8 cellular contexts compared by ENCODE assay signal in the genomic region with DNA sequence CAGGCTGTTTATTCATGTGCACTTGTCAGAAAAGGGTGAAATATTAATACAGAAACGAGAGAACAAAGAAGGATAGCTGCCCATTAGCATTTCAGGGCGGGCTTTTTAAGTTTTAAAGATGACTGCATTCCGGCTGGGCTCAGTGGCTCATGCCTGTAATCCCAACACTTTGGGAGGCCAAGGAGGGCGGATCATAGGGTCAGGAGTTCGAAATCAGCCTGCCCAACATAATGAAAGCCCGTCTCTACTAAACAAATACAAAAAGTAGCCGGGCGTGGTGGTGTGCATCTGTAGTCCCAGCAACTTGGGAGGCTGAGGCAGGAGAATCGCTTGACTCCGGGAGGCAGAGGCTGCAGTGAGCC.
DNase-seq lines count a peak whose midpoint lies in the region; ATAC-seq and TF ChIP-seq lines count a peak whose summit lies in the region.

No MANE protein-coding gene starts in this region.

- no peaks in the 10 kb centered on the region for H3K9me3 ChIP-seq in AG04450 (ENCODE audit: control insufficient read depth, insufficient read depth, low read length)
- no peaks in the 10 kb centered on the region for H3K9me3 ChIP-seq in HUES48 (ENCODE audit: control insufficient read depth, insufficient read depth, low read length)
- no peaks in the 10 kb centered on the region for H3K9me3 ChIP-seq in liver (ENCODE audit: control insufficient read depth in 4 of 4, low read length in 3 of 4)

- POLR2A ChIA-PET in AG04450 (lab: Yijun Ruan, JAX) (interaction anchor here (0.6 to 5.3 kb wide), 17 partner anchors 8 to 929 kb away, joined by 3 to 183 read pairs (median 17); a partner anchor contains a TSS), HEK293T (lab: Yijun Ruan, JAX) (interaction anchor here (1.9 to 4.3 kb wide), 9 partner anchors 8 to 1620 kb away, joined by 8 to 58 read pairs (median 15); a partner anchor contains a TSS)

- ATAC-seq in GM21723 (IDR thresholded peaks at IDR 0.05; ENCODE audit: unreplicated experiment): no peak

- H3K27ac ChIP-seq in AG04450 (ENCODE audit: low read depth, low read length): peak overlapping the region; percentile 99
- peak overlapping the region; percentile 99 for H3K27ac ChIP-seq in HUES48 (ENCODE audit: low read depth, low read length)
- H3K27ac ChIP-seq in liver (ENCODE audit: low read depth in 1 of 2, low read length in 2 of 2): peak overlapping the region; percentile 86 to 89

- H3K36me3 ChIP-seq in HUES48 (ENCODE audit: control insufficient read depth, insufficient read depth, low read length) (no peaks in the 10 kb centered on the region), liver (ENCODE audit: control insufficient read depth in 4 of 4, insufficient read depth in 3 of 4, low read depth in 1 of 4, low read length in 3 of 4) (no peaks in the 10 kb centered on the region)

- H3K4me1 ChIP-seq in HUES48 (ENCODE audit: control insufficient read depth, insufficient read depth, low read length): peaks cover 20% of the 10 kb centered on the region
- H3K4me1 ChIP-seq in liver (ENCODE audit: control insufficient read depth in 4 of 4, insufficient read depth in 4 of 4, low read length in 3 of 4): peaks cover 0 to 27% (median 18%) of the 10 kb centered on the region in 4 donors

- in situ Hi-C loops in astrocyte of the cerebellum (cut with HindIII; ENCODE audit: low sequenced_read_pairs): no loop called here

- TF ChIP-seq CTCF in AG04450 (IDR thresholded peaks at IDR 0.05; ENCODE audit: low read depth, low read length): no peak
- TF ChIP-seq CTCF in astrocyte of the cerebellum (IDR thresholded peaks at IDR 0.05; ENCODE audit: low read depth, low read length, missing control alignments): no peak
- no peak for TF ChIP-seq CTCF in liver (IDR thresholded peaks at IDR 0.05; ENCODE audit: low read depth, low read length, missing input control)

- TF ChIP-seq RAD21 in liver (IDR thresholded peaks at IDR 0.05): no peak

- H3K9ac ChIP-seq in HUES48 (ENCODE audit: low read depth, low read length) (peak overlapping the region; percentile 98), liver (ENCODE audit: low read depth in 1 of 2, low read length in 2 of 2) (peak overlapping the region; percentile 58 to 96)

- CTCF ChIA-PET in AG04450 (lab: Charles Lee) (interaction anchor here (1.6 kb wide), 1 partner anchor 8 kb away, joined by 6 read pairs; a partner anchor contains a TSS), HEK293T (lab: Yijun Ruan, JAX) (no interaction called here)

- 10% methylated on average over 10 of the region's 10 CpGs for WGBS in liver

- DNase-seq in AG04450 (ENCODE audit: low read depth, low spot score): no peak
- no peak for DNase-seq in astrocyte of the cerebellum (ENCODE audit: low read depth)
- DNase-seq in NCI-H2196 treated with DMSO at 0.1 percent for 48 hours (lab: John Stamatoyannopoulos, UW; ENCODE audit: unreplicated experiment): no peak
- no peak for DNase-seq in stimulated activated CD8-positive, alpha-beta memory T cell treated with anti-CD3 and anti-CD28 coated beads, Interleukin-4, amount 100 ng/mL, for 48 hours
- DNase-seq in HEK293T (ENCODE audit: extremely low spot score): no peak

- H3K4me3 ChIP-seq in AG04450 (ENCODE audit: low read depth, low read length): peak overlapping the region; percentile 80
- peak overlapping the region; percentile 83 for H3K4me3 ChIP-seq in HUES48 (ENCODE audit: low read depth, low read length)
- H3K4me3 ChIP-seq in astrocyte of the cerebellum (ENCODE audit: low read depth, low read length): peak overlapping the region; percentile 62
- H3K4me3 ChIP-seq in liver (ENCODE audit: low read depth in 1 of 3, low read length in 3 of 3): peak overlapping the region; percentile 56 to 73 (median 56)

- H3K27me3 ChIP-seq in AG04450 (ENCODE audit: control insufficient read depth, insufficient read depth, low read length) (no peaks in the 10 kb centered on the region), HUES48 (ENCODE audit: control insufficient read depth, insufficient read depth, low read length) (no peaks in the 10 kb centered on the region), liver (ENCODE audit: control insufficient read depth in 4 of 4, insufficient read depth in 4 of 4, low read length in 3 of 4) (no peaks in the 10 kb centered on the region)

TF ChIP-seq in liver, 16 proteins besides CTCF, POLR2A, EP300 and RAD21:
- TF ChIP-seq GABPA (IDR thresholded peaks at IDR 0.05 in 1 of 2, conservative IDR thresholded peaks at IDR 0.05 in 1 of 2): no peak
- no peak for TF ChIP-seq TAF1 (conservative IDR thresholded peaks at IDR 0.05)
- no peak for TF ChIP-seq EGR1 (IDR thresholded peaks at IDR 0.05; ENCODE audit: low read depth in 2 of 2)
- TF ChIP-seq HNF4A (conservative IDR thresholded peaks at IDR 0.05): peak in 1 of 2 donors; percentile 8
TF ChIP-seq in liver: peak in this region for 1.

TF ChIP-seq in HEK293T, 16 proteins besides CTCF, POLR2A, EP300 and RAD21:
- TF ChIP-seq FOXA1 (IDR thresholded peaks at IDR 0.05) (no peak), FOXM1 (IDR thresholded peaks at IDR 0.05; ENCODE audit: borderline replicate concordance) (no peak), TARDBP (IDR thresholded peaks at IDR 0.05) (no peak), HDGF (IDR thresholded peaks at IDR 0.05; ENCODE audit: borderline replicate concordance) (no peak), ZNF384 (IDR thresholded peaks at IDR 0.05) (no peak), CTBP1 (IDR thresholded peaks at IDR 0.05; ENCODE audit: borderline replicate concordance) (no peak), L3MBTL2 (conservative IDR thresholded peaks at IDR 0.05) (no peak)
